Comparison of ENCODE assay signal across 10 cellular contexts in the genomic region with DNA sequence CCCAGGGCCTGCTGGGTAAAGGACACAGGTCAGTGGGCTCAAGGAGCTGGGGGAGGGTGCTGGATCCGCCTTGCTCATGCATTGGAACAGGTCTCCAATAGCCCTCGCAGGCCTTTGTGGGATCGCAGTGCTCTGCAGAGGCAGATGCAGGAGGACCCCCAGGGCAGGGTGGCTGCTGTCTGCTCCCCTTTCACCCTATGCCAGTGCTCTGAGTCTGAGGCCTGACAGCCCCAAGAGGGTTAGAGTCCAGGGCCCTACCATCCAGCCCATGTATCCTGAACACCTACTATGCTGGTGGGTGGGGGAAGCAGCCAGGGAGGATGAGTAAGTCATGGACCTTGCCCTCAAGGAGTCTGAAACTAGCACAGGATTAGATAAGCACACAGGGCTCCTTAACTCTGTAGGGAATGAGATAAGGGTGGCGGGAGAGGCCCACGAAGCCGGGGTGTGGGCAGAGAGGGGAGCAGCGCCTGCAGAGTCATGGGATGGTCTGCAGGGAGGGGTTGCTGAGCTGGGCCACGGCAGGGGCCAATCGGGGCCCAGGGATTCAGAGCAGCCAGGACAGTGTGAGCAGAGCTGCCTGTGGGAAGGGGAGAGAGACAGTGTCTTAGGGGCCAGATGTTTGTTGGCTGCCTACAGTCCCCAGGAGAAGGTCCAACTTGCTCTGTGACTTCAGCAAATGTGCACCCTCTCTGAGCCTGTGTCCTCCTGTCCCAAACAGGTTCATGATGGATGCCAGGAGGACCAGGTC. TPM values are rescaled to one million over a fixed set of nuclear protein-coding genes. Genes with fewer than 3 reads are reported as not detected.
DNase-seq lines count a peak whose midpoint lies in the region; ATAC-seq, FAIRE-seq and TF ChIP-seq lines count a peak whose summit lies in the region.
"Had no signal": no experiment of that assay in that cellular context is flagged by ENCODE, and none has a peak within 500 bp of the region (broad histone marks: within the 10 kb centered on the region; RNA-seq: fewer than 3 reads in every experiment).

No MANE protein-coding gene starts in this region.

- no peaks in the 10 kb centered on the region for H3K79me2 ChIP-seq in OCI-LY1 (ENCODE audit: insufficient read depth, low read length)

- no peak overlapping the region for H3K4me2 ChIP-seq in OCI-LY1 (ENCODE audit: low read length)

- H3K9ac ChIP-seq in OCI-LY1 (ENCODE audit: low read length) = no peak overlapping the region; the same call in 1 of the 2 replicates

- H3K4me1 ChIP-seq in OCI-LY1 (ENCODE audit: insufficient read depth, low read length, severe bottlenecking) (peaks cover 53% of the 10 kb centered on the region), small intestine (ENCODE audit: control insufficient read depth in 2 of 2, insufficient read depth in 1 of 2, low read depth in 1 of 2, low read length in 1 of 2) (peaks cover 0 to 4% of the 10 kb centered on the region in 2 donors)

- no peak overlapping the region for H2AFZ ChIP-seq in OCI-LY1 (ENCODE audit: low read length)

- H4K20me1 ChIP-seq in OCI-LY1 (ENCODE audit: insufficient read depth, low read length) = no peaks in the 10 kb centered on the region

- H3K9me3 ChIP-seq in OCI-LY1 (ENCODE audit: low read length) (no peaks in the 10 kb centered on the region), small intestine (ENCODE audit: control insufficient read depth, low read depth) (no peaks in the 10 kb centered on the region)
- H3K9me3 ChIP-seq: heart left ventricle had no signal

- H3K36me3 ChIP-seq in OCI-LY1 (ENCODE audit: insufficient read depth, low read length) (no peaks in the 10 kb centered on the region), small intestine (ENCODE audit: control insufficient read depth in 2 of 2, insufficient read depth in 2 of 2, low read length in 2 of 2) (peaks cover 0 to 9% of the 10 kb centered on the region in 2 donors)
- H3K36me3 ChIP-seq: heart left ventricle had no signal

- DNase-seq in erythroblast (lab: John Stamatoyannopoulos, UW) (peak; percentile 98 to 100), small intestine (peak; percentile 98)
- DNase-seq in activated naive CD4-positive, alpha-beta T cell treated with anti-CD3 and anti-CD28 coated beads, Interleukin-2, amount 50 U/mL, for 16 hours = no peak
- DNase-seq in activated CD4-positive, CD25-positive, alpha-beta regulatory T cell treated with anti-CD3 and anti-CD28 coated beads, Interleukin-2, amount 50 U/mL, for 72 hours = no peak
- DNase-seq: activated naive CD4-positive, alpha-beta T cell treated with anti-CD3 and anti-CD28 coated beads for 36 hours; HCEC 1CT; NCI-H1694 had no signal

- no peak for ATAC-seq in GM19452 (IDR thresholded peaks at IDR 0.05; ENCODE audit: unreplicated experiment)

- peak; percentile 95 for TF ChIP-seq POLR2A in erythroblast (IDR thresholded peaks at IDR 0.05; ENCODE audit: low read length)

- no peaks in the 10 kb centered on the region for H3K27me3 ChIP-seq in OCI-LY1 (ENCODE audit: insufficient read depth, low read length)
- no peaks in the 10 kb centered on the region for H3K27me3 ChIP-seq in small intestine (ENCODE audit: control insufficient read depth in 2 of 2, insufficient read depth in 2 of 2, low read length in 2 of 2)
- H3K27me3 ChIP-seq: heart left ventricle had no signal

- no peaks in the 10 kb centered on the region for H3K9me2 ChIP-seq in OCI-LY1 (ENCODE audit: low read depth, low read length)

- no peak for FAIRE-seq in small intestine (lab: Jason Lieb, UNC)

- H3K27ac ChIP-seq in OCI-LY1 (ENCODE audit: low read depth, low read length, poor library complexity, severe bottlenecking) (peak overlapping the region; percentile 80), small intestine (ENCODE audit: low read depth in 1 of 2, low read length in 1 of 2) (peak overlapping the region; percentile 98 to 100)

- no peak overlapping the region for H3K4me3 ChIP-seq in OCI-LY1 (ENCODE audit: low read depth, low read length, poor library complexity, severe bottlenecking)
- peak overlapping the region in 1 of 2 donors; percentile 89 for H3K4me3 ChIP-seq in small intestine (ENCODE audit: low read depth in 1 of 2, low read length in 2 of 2)

- 23 to 57% (median 29%) methylated on average over 9 of the region's 9 CpGs for WGBS in small intestine, 3 donors

- H3F3A ChIP-seq in OCI-LY1 (ENCODE audit: insufficient read depth, low read length) = no peaks in the 10 kb centered on the region

- TF ChIP-seq CTCF in OCI-LY1 (IDR thresholded peaks at IDR 0.05; ENCODE audit: low read length) = no peak

RNA-seq across cellular contexts. Expression of gene EHD1, which starts 10.5 kb away (rescaled TPM):
- polyA plus RNA-seq in small intestine = 10 to 100 TPM; 31.3 to 35.9 (median 33.1) TPM

RNA-seq across cellular contexts. Expression of gene ATG2A, which starts 28.1 kb away (rescaled TPM):
- 10 to 100 TPM; 18.0 to 35.7 (median 28.2) TPM for polyA plus RNA-seq in small intestine

RNA-seq across cellular contexts. Expression of gene PPP2R5B, which starts 35.6 kb away (rescaled TPM):
- polyA plus RNA-seq in small intestine = 10 to 100 TPM; 13.2 to 15.9 (median 14.0) TPM

RNA-seq across cellular contexts. Expression of gene CDC42BPG, which starts 44.5 kb away (rescaled TPM):
- polyA plus RNA-seq in small intestine = 10 to 100 TPM; 12.1 to 36.5 (median 27.0) TPM

RNA-seq across cellular contexts. Expression of gene GPHA2, which starts 46.8 kb away (rescaled TPM):
- polyA plus RNA-seq in small intestine = under 1 TPM in 1 of 3 donors, not detected in 2; 0.13 TPM
- polyA plus RNA-seq: heart left ventricle had no signal

Comparison
In these comparisons a context has a peak if more than half of its experiments do, and no peak if none do; other contexts are left out.
1. DNase-seq: peak in erythroblast (2 of 2) and small intestine (single experiment); none in activated naive CD4-positive, alpha-beta T cell treated with anti-CD3 and anti-CD28 coated beads, Interleukin-2, amount 50 U/mL, for 16 hours (single experiment) and activated CD4-positive, CD25-positive, alpha-beta regulatory T cell treated with anti-CD3 and anti-CD28 coated beads, Interleukin-2, amount 50 U/mL, for 72 hours (single experiment).